Comparison of ENCODE assay signal across 33 cellular contexts in genomic region chr2:84441505-84441904, GRCh38.
"Had no signal": no experiment of that assay in that cellular context is flagged by ENCODE, and none has a peak within 500 bp of the region (broad histone marks: within the 10 kb centered on the region; RNA-seq: fewer than 3 reads in every experiment).

No MANE protein-coding gene starts in this region.

- H3K9me3 Mint-ChIP-seq: activated B cell treated with CpG ODN at 0.5 μM for 24 hours; activated CD4-positive, alpha-beta memory T cell treated with anti-CD3 and anti-CD28 coated beads for 36 hours; activated CD4-positive, alpha-beta T cell treated with anti-CD3 and anti-CD28 coated beads, Interleukin-2, amount 10 ng/mL, durations not matched to agents 24 days and 14 days; activated CD8-positive, alpha-beta T cell treated with anti-CD3 and anti-CD28 coated beads for 36 hours; activated naive CD4-positive, alpha-beta T cell treated with anti-CD3 and anti-CD28 coated beads for 36 hours; activated naive CD8-positive, alpha-beta T cell treated with anti-CD3 and anti-CD28 coated beads, Interleukin-2, amount 10 ng/mL, durations not matched to agents 7 days and 5 days; activated naive CD8-positive, alpha-beta T cell treated with anti-CD3 and anti-CD28 coated beads, Interleukin-2, amount 50 U/mL, for 24 hours; activated T-cell treated with anti-CD3 and anti-CD28 coated beads, Interleukin-2, amount 50 U/mL, for 4 hours; activated T-cell treated with anti-CD3 and anti-CD28 coated beads, Interleukin-2, amount 50 U/mL, for 72 hours; activated T-helper 1 cell treated with anti-CD3 and anti-CD28 coated beads, Interleukin-12 subunit alpha, Interleukin-12 subunit beta, Interleukin-2, Interleukin-4 antibody, amounts not matched to agents 30 ng/mL and 10 ng/mL and 1 ng/mL, durations not matched to agents 14 hours and 24 hours and 36 hours; activated T-helper 17 cell treated with anti-CD3 and anti-CD28 coated beads, Interleukin-2, amount 50 U/mL, for 72 hours; T-helper 1 cell treated with Interleukin-12 subunit alpha and Interleukin-12 subunit beta and Interleukin-4 antibody, amounts not matched to agents 30 μg/mL and 1 μg/mL, for 36 hours; T-helper 2 cell treated with Interferon-gamma antibody and Interleukin-4, amounts not matched to agents 5 μg/mL and 100 μg/mL, for 36 hours had no signal

- H3K27ac Mint-ChIP-seq: activated B cell treated with CpG ODN at 0.5 μM for 24 hours; activated CD4-positive, alpha-beta memory T cell treated with anti-CD3 and anti-CD28 coated beads for 36 hours; activated CD4-positive, alpha-beta T cell treated with anti-CD3 and anti-CD28 coated beads, Interleukin-2, amount 10 ng/mL, durations not matched to agents 24 days and 14 days; activated CD8-positive, alpha-beta T cell treated with anti-CD3 and anti-CD28 coated beads for 36 hours; activated naive CD4-positive, alpha-beta T cell treated with anti-CD3 and anti-CD28 coated beads for 36 hours; activated naive CD8-positive, alpha-beta T cell; activated naive CD8-positive, alpha-beta T cell treated with anti-CD3 and anti-CD28 coated beads, Interleukin-2, amount 10 ng/mL, durations not matched to agents 7 days and 5 days; activated naive CD8-positive, alpha-beta T cell treated with anti-CD3 and anti-CD28 coated beads, Interleukin-2, amount 50 U/mL, for 24 hours; activated T-cell treated with anti-CD3 and anti-CD28 coated beads, Interleukin-2, amount 50 U/mL, for 72 hours; activated T-helper 1 cell treated with anti-CD3 and anti-CD28 coated beads, Interleukin-12 subunit alpha, Interleukin-12 subunit beta, Interleukin-2, Interleukin-4 antibody, amounts not matched to agents 30 ng/mL and 10 ng/mL and 1 ng/mL, durations not matched to agents 14 hours and 24 hours and 36 hours; activated T-helper 17 cell treated with anti-CD3 and anti-CD28 coated beads, Interleukin-2, amount 50 U/mL, for 72 hours; T-helper 1 cell treated with Interleukin-12 subunit alpha and Interleukin-12 subunit beta and Interleukin-4 antibody, amounts not matched to agents 30 μg/mL and 1 μg/mL, for 36 hours; T-helper 2 cell treated with Interferon-gamma antibody and Interleukin-4, amounts not matched to agents 5 μg/mL and 100 μg/mL, for 36 hours had no signal

- ATAC-seq: activated CD8-positive, alpha-beta T cell treated with anti-CD3 and anti-CD28 coated beads for 36 hours; activated naive CD8-positive, alpha-beta T cell treated with anti-CD3 and anti-CD28 coated beads, Interleukin-2, amount 50 U/mL, for 24 hours; activated T-cell treated with anti-CD3 and anti-CD28 coated beads, Interleukin-2, amount 50 U/mL, for 4 hours; activated T-cell treated with anti-CD3 and anti-CD28 coated beads, Interleukin-2, amount 50 U/mL, for 72 hours; activated T-helper 17 cell treated with anti-CD3 and anti-CD28 coated beads, Interleukin-2, amount 50 U/mL, for 72 hours had no signal

- DNase-seq: activated B cell treated with CpG ODN at 0.5 μM for 24 hours; activated CD4-positive, alpha-beta memory T cell treated with anti-CD3 and anti-CD28 coated beads for 36 hours; activated CD4-positive, alpha-beta T cell treated with anti-CD3 and anti-CD28 coated beads for 4 hours; activated CD4-positive, alpha-beta T cell treated with anti-CD3 and anti-CD28 coated beads, Interleukin-2, amount 10 ng/mL, durations not matched to agents 24 days and 14 days; activated CD4-positive, alpha-beta T cell treated with anti-CD3 and anti-CD28 coated beads, Interleukin-2, amount 50 U/mL, for 1 hour; activated CD4-positive, alpha-beta T cell treated with anti-CD3 and anti-CD28 coated beads, Interleukin-2, amount 50 U/mL, for 4 hours; activated CD4-positive, CD25-positive, alpha-beta regulatory T cell treated with anti-CD3 and anti-CD28 coated beads, Interleukin-2, amount 50 U/mL, for 72 hours; activated CD8-positive, alpha-beta memory T cell treated with anti-CD3 and anti-CD28 coated beads, Interleukin-2, amount 50 U/mL, for 4 hours; activated CD8-positive, alpha-beta T cell treated with anti-CD3 and anti-CD28 coated beads for 36 hours; activated effector memory CD4-positive, alpha-beta T cell treated with anti-CD3 and anti-CD28 coated beads, Interleukin-2, amount 50 U/mL, for 16 hours; activated gamma-delta T cell treated with Interleukin-2 at 50 U/mL for 16 hours; activated naive CD4-positive, alpha-beta T cell; activated naive CD4-positive, alpha-beta T cell treated with anti-CD3 and anti-CD28 coated beads for 36 hours; activated naive CD4-positive, alpha-beta T cell treated with anti-CD3 and anti-CD28 coated beads, Interleukin-2, amount 50 U/mL, for 16 hours; activated naive CD8-positive, alpha-beta T cell treated with anti-CD3 and anti-CD28 coated beads, Interleukin-2, amount 10 ng/mL, durations not matched to agents 7 days and 5 days; activated naive CD8-positive, alpha-beta T cell treated with anti-CD3 and anti-CD28 coated beads, Interleukin-2, amount 50 U/mL, for 24 hours; activated T-cell treated with anti-CD3 and anti-CD28 coated beads for 4 hours; activated T-cell treated with anti-CD3 and anti-CD28 coated beads, Interleukin-2, amount 50 U/mL, for 1 hour; activated T-cell treated with anti-CD3 and anti-CD28 coated beads, Interleukin-2, amount 50 U/mL, for 4 hours; activated T-cell treated with anti-CD3 and anti-CD28 coated beads, Interleukin-2, amount 50 U/mL, for 72 hours; amygdala; central memory CD4-positive, alpha-beta T cell; cerebellar nuclear complex; T-helper 1 cell; T-helper 2 cell; T-helper 9 cell had no signal

- H3K27me3 ChIP-seq: ascending aorta had no signal

- H3K27ac ChIP-seq: ascending aorta, VCaP had no signal

- H3K4me1 ChIP-seq: ascending aorta had no signal

- H3K9me3 ChIP-seq: ascending aorta had no signal

- H3K4me3 ChIP-seq: ascending aorta had no signal
